ENCODE assay signal across 1 cellular context in the genomic region with DNA sequence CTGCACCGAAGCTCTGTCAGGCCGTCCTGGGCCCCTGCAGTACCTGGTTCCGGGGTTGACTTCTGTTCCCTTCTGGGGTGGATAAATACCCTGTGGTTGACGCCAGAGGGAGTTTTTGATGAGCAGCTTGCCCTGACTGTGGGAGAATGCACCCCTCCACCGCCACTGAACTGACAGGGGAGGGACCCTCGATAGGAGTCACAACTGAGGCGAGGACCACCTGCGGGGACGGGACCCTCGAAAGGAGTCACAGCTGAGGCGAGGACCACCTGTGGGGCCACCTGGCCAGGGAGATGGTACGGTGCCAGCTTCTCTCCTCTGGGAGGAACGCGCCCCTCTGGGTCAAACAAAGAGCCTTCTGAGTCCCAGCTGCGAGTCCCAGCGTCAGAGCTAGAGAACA.
TF ChIP-seq lines count a peak whose summit lies in the region.

No MANE protein-coding gene starts in this region.

TF ChIP-seq in H1, 55 proteins besides CTCF, POLR2A, EP300 and RAD21 (continued from another document):
- TF ChIP-seq, protein P1, sequence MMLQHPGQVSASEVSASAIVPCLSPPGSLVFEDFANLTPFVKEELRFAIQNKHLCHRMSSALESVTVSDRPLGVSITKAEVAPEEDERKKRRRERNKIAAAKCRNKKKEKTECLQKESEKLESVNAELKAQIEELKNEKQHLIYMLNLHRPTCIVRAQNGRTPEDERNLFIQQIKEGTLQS (IDR thresholded peaks at IDR 0.05; ENCODE audit: insufficient read depth, low read depth, low read length): no peak
- TF ChIP-seq NRF1 (IDR thresholded peaks at IDR 0.05; ENCODE audit: low read depth, low read length) (no peak), SIRT6 (IDR thresholded peaks at IDR 0.05; ENCODE audit: low read length) (no peak), SIX5 (IDR thresholded peaks at IDR 0.05; ENCODE audit: low read depth, low read length) (no peak), YY1 (IDR thresholded peaks at IDR 0.05; ENCODE audit: low read depth, low read length) (no peak), CEBPB (IDR thresholded peaks at IDR 0.05; ENCODE audit: low read depth, low read length) (no peak)
